ENCODE assay signal across 9 cellular contexts in the genomic region with DNA sequence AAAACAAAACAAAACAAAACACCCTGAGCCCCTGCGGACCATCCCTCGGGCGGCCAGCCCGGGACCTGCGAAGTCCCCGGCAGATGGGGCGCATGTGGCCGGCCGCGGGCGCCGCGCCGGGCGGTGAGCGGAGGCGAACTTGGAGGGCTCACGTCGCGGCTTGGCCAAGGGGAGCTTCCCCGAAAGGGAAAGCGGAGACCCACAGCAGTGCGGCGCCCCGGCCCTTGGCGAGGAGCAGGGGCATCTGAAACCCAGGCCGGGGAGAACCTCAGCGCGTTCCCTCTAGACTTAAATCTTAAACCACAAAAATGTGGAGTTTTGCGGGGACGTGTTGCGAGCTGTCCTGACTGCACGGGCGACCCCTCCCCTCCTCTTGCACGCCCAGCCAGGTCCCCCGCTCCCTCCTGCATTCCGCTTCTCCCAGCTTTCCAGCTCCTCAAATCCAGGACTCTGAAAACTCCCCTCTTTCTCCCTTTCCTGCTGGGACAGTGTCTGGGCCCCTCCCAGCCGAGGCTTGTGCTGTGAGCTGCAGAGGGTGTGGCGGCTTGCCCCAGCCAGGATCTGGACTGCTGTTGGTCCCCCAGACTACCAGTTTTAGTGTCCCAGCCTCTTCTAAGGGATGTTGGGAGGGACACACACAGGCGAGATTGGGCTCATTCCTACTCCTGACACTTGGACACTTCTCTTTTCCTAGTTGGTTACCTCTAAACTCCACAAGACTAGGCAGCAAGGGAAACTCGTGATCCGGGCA. TPM values are rescaled to one million over a fixed set of nuclear protein-coding genes. Genes with fewer than 3 reads are reported as not detected.
DNase-seq lines count a peak whose midpoint lies in the region; ATAC-seq and TF ChIP-seq lines count a peak whose summit lies in the region.
"Had no signal": no experiment of that assay in that cellular context is flagged by ENCODE, and none has a peak within 500 bp of the region (broad histone marks: within the 10 kb centered on the region; RNA-seq: fewer than 3 reads in every experiment).

No MANE protein-coding gene starts in this region.

- H4K91ac ChIP-seq in mesenchymal stem cell (ENCODE audit: low read length), result peak overlapping the region; percentile 56

- peak overlapping the region; percentile 75 for H2BK5ac ChIP-seq in mesenchymal stem cell (ENCODE audit: low read depth, low read length, poor library complexity, severe bottlenecking)

- H3K79me1 ChIP-seq in mesenchymal stem cell (replicated peaks; ENCODE audit: low read length, poor library complexity, severe bottlenecking), result peaks cover 2% of the 10 kb centered on the region

- H3K27me3 ChIP-seq in SJSA1 (replicated peaks) (no peaks in the 10 kb centered on the region), endocrine pancreas (ENCODE audit: control insufficient read depth, insufficient read depth, low read length) (no peaks in the 10 kb centered on the region), mesenchymal stem cell (ENCODE audit: control insufficient read depth in 1 of 2, insufficient read depth in 1 of 2, low read length in 2 of 2) (no peaks in the 10 kb centered on the region), testis (no peaks in the 10 kb centered on the region)

- H3K23ac ChIP-seq in mesenchymal stem cell (ENCODE audit: low read length in 2 of 2), result peak overlapping the region in 1 of 2 experiments; percentile 48

- H3K18ac ChIP-seq in mesenchymal stem cell (ENCODE audit: low read depth in 1 of 2, low read length in 2 of 2), result peak overlapping the region; percentile 23 to 94

- H2BK120ac ChIP-seq in mesenchymal stem cell (ENCODE audit: low read depth, low read length), result no peak overlapping the region

- peak overlapping the region; percentile 8 for H4K8ac ChIP-seq in mesenchymal stem cell (ENCODE audit: low read length)

- ATAC-seq in GM18868 (IDR thresholded peaks at IDR 0.05; ENCODE audit: unreplicated experiment), result no peak

- H2BK15ac ChIP-seq in mesenchymal stem cell (ENCODE audit: low read depth, poor library complexity, severe bottlenecking), result peak overlapping the region; percentile 81

- H3K9me3 ChIP-seq in SJSA1 (replicated peaks), result no peaks in the 10 kb centered on the region
- no peaks in the 10 kb centered on the region for H3K9me3 ChIP-seq in endocrine pancreas (ENCODE audit: control insufficient read depth, low read length)
- no peaks in the 10 kb centered on the region for H3K9me3 ChIP-seq in mesenchymal stem cell (ENCODE audit: control insufficient read depth, low read length)
- no peaks in the 10 kb centered on the region for H3K9me3 ChIP-seq in testis

- intact Hi-C loops in testis (cut with DNase I; ENCODE audit: low total_unique reads), result no loop called here

- peak overlapping the region; percentile 60 for H3K4me2 ChIP-seq in mesenchymal stem cell (ENCODE audit: low read length, poor library complexity, severe bottlenecking)

- H3K9ac ChIP-seq in endocrine pancreas (ENCODE audit: control insufficient read depth, insufficient read depth, low read length) (no peak overlapping the region), mesenchymal stem cell (ENCODE audit: low read length) (peak overlapping the region; percentile 95)

- TF ChIP-seq POLR2A in testis (IDR thresholded peaks at IDR 0.05), result no peak

- H3K36me3 ChIP-seq in SJSA1, result peaks cover 8% of the 10 kb centered on the region; the same call in 1 of the 2 replicates
- H3K36me3 ChIP-seq in endocrine pancreas (ENCODE audit: control insufficient read depth, insufficient read depth, low read length), result no peaks in the 10 kb centered on the region
- H3K36me3 ChIP-seq in mesenchymal stem cell (ENCODE audit: control insufficient read depth in 1 of 2, insufficient read depth in 2 of 2, low read depth in 1 of 2, low read length in 2 of 2), result no peaks in the 10 kb centered on the region
- H3K36me3 ChIP-seq in testis (ENCODE audit: low read depth, missing control alignments), result no peaks in the 10 kb centered on the region

- H3K4ac ChIP-seq in mesenchymal stem cell (ENCODE audit: low read depth in 1 of 2, low read length in 2 of 2), result peak overlapping the region in 1 of 2 experiments; percentile 86

- peak overlapping the region; percentile 42 for H2AFZ ChIP-seq in mesenchymal stem cell (ENCODE audit: low read depth, low read length)

- peak overlapping the region; percentile 54 to 73 for H2BK12ac ChIP-seq in mesenchymal stem cell (ENCODE audit: low read length in 2 of 2)

- H3K14ac ChIP-seq in mesenchymal stem cell (ENCODE audit: low read length in 2 of 2), result peak overlapping the region in 1 of 2 experiments; percentile 84

- H3K4me1 ChIP-seq in SJSA1 (replicated peaks), result peaks cover 23% of the 10 kb centered on the region
- H3K4me1 ChIP-seq in endocrine pancreas (ENCODE audit: control insufficient read depth, insufficient read depth, low read length), result no peaks in the 10 kb centered on the region
- peaks cover 4% of the 10 kb centered on the region for H3K4me1 ChIP-seq in mesenchymal stem cell (ENCODE audit: control insufficient read depth, insufficient read depth, low read depth, low read length)
- H3K4me1 ChIP-seq in testis, result no peaks in the 10 kb centered on the region

- H3K4me3 ChIP-seq in HFF-Myc (replicated peaks; ENCODE audit: low read depth, low read length) (peak overlapping the region; percentile 78), SJSA1 (peak overlapping the region; percentile 91), endocrine pancreas (ENCODE audit: control insufficient read depth, insufficient read depth, low read length) (peak overlapping the region; percentile 41), mesenchymal stem cell (ENCODE audit: insufficient read depth in 1 of 2, low read depth in 1 of 2, low read length in 2 of 2) (peak overlapping the region; percentile 94 to 99), testis (peak overlapping the region; percentile 85 to 89)

- TF ChIP-seq CTCF in HFF-Myc (IDR thresholded peaks at IDR 0.05; ENCODE audit: low read depth, low read length, missing control alignments) (no peak), testis (IDR thresholded peaks at IDR 0.05) (no peak)

- WGBS in mesenchymal stem cell, result under 1% methylated on average over 42 of the region's 42 CpGs
- 0 to 1% methylated on average over 21 to 42 of the region's 42 CpGs for WGBS in testis, 2 donors

- H2AK5ac ChIP-seq in mesenchymal stem cell (ENCODE audit: low read length, severe bottlenecking), result no peak overlapping the region

- peak; percentile 12 to 13 for DNase-seq in NCI-H2081 (lab: John Stamatoyannopoulos, UW)
- DNase-seq in NCI-H2081 treated with DMSO at 0.1 percent for 48 hours (lab: John Stamatoyannopoulos, UW), result no peak
- no peak for DNase-seq in HFF-Myc (ENCODE audit: extremely low read depth, low read depth)
- DNase-seq in SJSA1 (ENCODE audit: low read depth in 1 of 2, low spot score in 2 of 2), result peak; percentile 51 to 63
- peak; percentile 65 for DNase-seq in mesenchymal stem cell
- DNase-seq in testis, result peak; percentile 76
- DNase-seq: DND-41 had no signal

- H3K27ac ChIP-seq in SJSA1 (no peak overlapping the region), mesenchymal stem cell (ENCODE audit: low read length, poor library complexity, severe bottlenecking) (peak overlapping the region; percentile 81), testis (peak overlapping the region; percentile 89 to 91)

RNA-seq across cellular contexts. Expression of gene FMNL2, which starts 1.3 kb away (rescaled TPM):
- total RNA-seq in SJSA1 (2014; rRNA removed; shearing (Covaris generic)), result 4.4 and 12.9 TPM in 2 replicates
- 15.4 TPM for polyA plus RNA-seq in mesenchymal stem cell (2013, experiment 1 of 2)
- polyA plus RNA-seq in mesenchymal stem cell (2013, experiment 2 of 2), result 15.7 TPM
- total RNA-seq in testis, result 10 to 100 TPM; 16.8 to 19.8 TPM
- polyA plus RNA-seq in testis (ENCODE audit: insufficient read depth, low read depth, low replicate concordance), result 15.4 TPM

Comparison
In these comparisons a context has a peak if more than half of its experiments do, and no peak if none do; other contexts are left out.
1. DNase-seq: peak in NCI-H2081 (2 of 2), SJSA1 (2 of 2), mesenchymal stem cell (single experiment) and testis (single experiment); none in NCI-H2081 treated with DMSO at 0.1 percent for 48 hours (single experiment) and HFF-Myc (single experiment).
2. H3K4me3 ChIP-seq: peak in every context shown above with its lines; median percentile 96 in mesenchymal stem cell; 91 in SJSA1; 87 in testis; 78 in HFF-Myc; 41 in endocrine pancreas.